ENCODE assay signal across 17 cellular contexts in genomic region chr5:59832577-59833301, GRCh38.
DNase-seq lines count a peak whose midpoint lies in the region; ATAC-seq and TF ChIP-seq lines count a peak whose summit lies in the region.
"Had no signal": no experiment of that assay in that cellular context is flagged by ENCODE, and none has a peak within 500 bp of the region (broad histone marks: within the 10 kb centered on the region; RNA-seq: fewer than 3 reads in every experiment).

No MANE protein-coding gene starts in this region.

- 31% methylated on average over 7 of the region's 7 CpGs for WGBS in right lobe of liver (ENCODE audit: insufficient coverage, low coverage, low lambda C conversion rate, missing lambda C conversion rate)

- peaks cover 53% of the 10 kb centered on the region for H3K4me1 ChIP-seq in SJCRH30
- H3K4me1 ChIP-seq in right lobe of liver = peaks cover 0 to 6% (median 0%) of the 10 kb centered on the region in 4 donors
- H3K4me1 ChIP-seq: HAP-1, SJSA1 had no signal

- DNase-seq in DMS 273 (lab: John Stamatoyannopoulos, UW; ENCODE audit: unreplicated experiment) (peak; percentile 94), NCI-H1694 treated with DMSO at 0.1 percent for 48 hours (lab: John Stamatoyannopoulos, UW) (peak; percentile 35), SJCRH30 (peak; percentile 45 to 59), right lobe of liver (no peak)
- no peak for DNase-seq in effector CD8-positive, alpha-beta T cell (lab: John Stamatoyannopoulos, UW)
- DNase-seq: C1 segment of cervical spinal cord, MV-4-11, NCI-H1417, NCI-H2081 treated with DMSO at 0.1 percent for 48 hours, NCI-H526 treated with DMSO at 0.1 percent for 48 hours, OCI-M1 had no signal

- intact Hi-C loops in right lobe of liver (cut with DNase I) = no loop called here

- H3K27ac ChIP-seq in SJCRH30 (peak overlapping the region; percentile 40), right lobe of liver (no peak overlapping the region)
- H3K27ac ChIP-seq: SJSA1 had no signal

- H3K9me3 ChIP-seq in SJCRH30 (replicated peaks) = no peaks in the 10 kb centered on the region
- H3K9me3 ChIP-seq in right lobe of liver = no peaks in the 10 kb centered on the region
- H3K9me3 ChIP-seq: HAP-1, SJSA1 had no signal

- H3K27me3 ChIP-seq in SJCRH30 = no peaks in the 10 kb centered on the region
- H3K27me3 ChIP-seq in right lobe of liver = no peaks in the 10 kb centered on the region
- H3K27me3 ChIP-seq: SJSA1 had no signal

- H3K36me3 ChIP-seq in SJCRH30 (no peaks in the 10 kb centered on the region), right lobe of liver (no peaks in the 10 kb centered on the region)
- H3K36me3 ChIP-seq: HAP-1, SJSA1 had no signal

- H3K4me3 ChIP-seq in SJCRH30 (no peak overlapping the region), right lobe of liver (no peak overlapping the region)
- H3K4me3 ChIP-seq: HAP-1, K562, SJSA1 had no signal

- peak; percentile 42 to 61 (median 47) for ATAC-seq in right lobe of liver
- no peak for ATAC-seq in GM21825 (IDR thresholded peaks at IDR 0.05; ENCODE audit: unreplicated experiment)
- no peak for ATAC-seq in GM21723 (IDR thresholded peaks at IDR 0.05; ENCODE audit: unreplicated experiment)
- no peak for ATAC-seq in HG03521 (IDR thresholded peaks at IDR 0.05; ENCODE audit: unreplicated experiment)
- ATAC-seq: K562 had no signal

- TF ChIP-seq POLR2A in right lobe of liver (IDR thresholded peaks at IDR 0.05) = no peak

- no peak for TF ChIP-seq CTCF in right lobe of liver (IDR thresholded peaks at IDR 0.05)

Comparison
In these comparisons a context has a peak if more than half of its experiments do, and no peak if none do; other contexts are left out.
1. DNase-seq: peak in DMS 273 (single experiment), NCI-H1694 treated with DMSO at 0.1 percent for 48 hours (single experiment) and SJCRH30 (2 of 2); none in right lobe of liver (0 of 3) and effector CD8-positive, alpha-beta T cell (single experiment).
2. ATAC-seq: peak in right lobe of liver (4 of 4); none in GM21825 (single experiment), GM21723 (single experiment) and HG03521 (single experiment).